Comparison of ENCODE assay signal across 8 cellular contexts in genomic region chr1:44786138-44786840, GRCh38. TPM values are rescaled to one million over a fixed set of nuclear protein-coding genes. Genes with fewer than 3 reads are reported as not detected.
A peak's percentile ranks its signal among the peaks of the same experiment; 100 is the strongest.
DNase-seq lines count a peak whose midpoint lies in the region; ATAC-seq and TF ChIP-seq lines count a peak whose summit lies in the region.

No MANE protein-coding gene starts in this region.

- peaks cover under 1 to 8% (median 4%) of the 10 kb centered on the region in 3 donors for H3K36me3 Mint-ChIP-seq in CD8-positive, alpha-beta memory T cell

- peak overlapping the region; percentile 77 to 98 (median 87) for H3K27ac Mint-ChIP-seq in CD8-positive, alpha-beta memory T cell

- peak overlapping the region; percentile 73 for H3K9ac ChIP-seq in OCI-LY3 (ENCODE audit: low read length)

- peak in 1 of 2 donors; percentile 33 for TF ChIP-seq POLR2A in uterus (IDR thresholded peaks at IDR 0.05)

- TF ChIP-seq CTCF in OCI-LY3 (IDR thresholded peaks at IDR 0.05; ENCODE audit: low read depth, low read length) (peak; percentile 78), osteoblast (IDR thresholded peaks at IDR 0.05; ENCODE audit: extremely low read depth, low read depth, low read length) (peak; percentile 91), uterus (IDR thresholded peaks at IDR 0.05) (peak; percentile 95 to 98 (median 97))

- H3K4me3 Mint-ChIP-seq in CD8-positive, alpha-beta memory T cell: peak overlapping the region; percentile 76 to 93 (median 81)

- H3K79me2 ChIP-seq in OCI-LY3 (ENCODE audit: low read length): no peaks in the 10 kb centered on the region
- no peaks in the 10 kb centered on the region for H3K79me2 ChIP-seq in osteoblast (ENCODE audit: insufficient read depth, low read length)

- peak; percentile 46 for ATAC-seq in GM21717 (IDR thresholded peaks at IDR 0.05; ENCODE audit: unreplicated experiment)
- no peak for ATAC-seq in HG02973 (IDR thresholded peaks at IDR 0.05; ENCODE audit: unreplicated experiment)

- H3K27me3 Mint-ChIP-seq in CD8-positive, alpha-beta memory T cell: no peaks in the 10 kb centered on the region

- no peak overlapping the region for H3K27ac ChIP-seq in CD8-positive, alpha-beta memory T cell (ENCODE audit: low read depth, low read length)
- H3K27ac ChIP-seq in OCI-LY3 (ENCODE audit: low read length) (0 out of 2 replicates have a peak overlapping the region, but pooled peaks have one; percentile 8), osteoblast (ENCODE audit: low read depth, low read length) (no peak overlapping the region), uterus (peak overlapping the region; percentile 68 to 77)

- H3K9me3 Mint-ChIP-seq in CD8-positive, alpha-beta memory T cell: no peaks in the 10 kb centered on the region

- POLR2A ChIA-PET in CD8-positive, alpha-beta memory T cell (lab: Charles Lee): interaction anchor here (0.6 to 5.8 kb wide), 5 partner anchors 10 to 226 kb away, joined by 3 to 49 read pairs (median 4); partner anchors contain the start of genes DYNLT4, PLK3, RPS8 and UROD

- H3K4me2 ChIP-seq in OCI-LY3 (ENCODE audit: low read length): peak overlapping the region; percentile 88
- H3K4me2 ChIP-seq in osteoblast (ENCODE audit: insufficient read depth, low read length): peak overlapping the region; percentile 87

- H3K4me3 ChIP-seq in CD8-positive, alpha-beta memory T cell (ENCODE audit: low read length): peak overlapping the region; percentile 74
- H3K4me3 ChIP-seq in OCI-LY3 (ENCODE audit: low read length): peak overlapping the region; percentile 84
- peak overlapping the region; percentile 69 for H3K4me3 ChIP-seq in osteoblast (ENCODE audit: insufficient read depth, low read length)
- peak overlapping the region; percentile 36 to 45 for H3K4me3 ChIP-seq in uterus

- intact Hi-C loops in uterus (cut with DNase I; ENCODE audit: low total_unique reads): loop anchor here (5.0 to 10.0 kb wide), 2 partner anchors 49 to 226 kb away; partner anchors contain the start of genes HECTD3 and UROD

- CTCF ChIA-PET in CD8-positive, alpha-beta memory T cell (lab: Charles Lee): interaction anchor here (0.6 to 5.9 kb wide), 22 partner anchors 8 to 726 kb away, joined by 3 to 39 read pairs (median 4); partner anchors contain the start of genes BTBD19, DYNLT4, HECTD3 and PLK3

- H2AFZ ChIP-seq in OCI-LY3 (ENCODE audit: low read depth, low read length): peak overlapping the region; percentile 72
- H2AFZ ChIP-seq in osteoblast (ENCODE audit: low read length): peak overlapping the region; percentile 80

- H3K4me1 ChIP-seq in CD8-positive, alpha-beta memory T cell (ENCODE audit: insufficient read depth, low read length): peaks cover 29% of the 10 kb centered on the region
- H3K4me1 ChIP-seq in OCI-LY3 (ENCODE audit: low read length) (peaks cover 27% of the 10 kb centered on the region), osteoblast (ENCODE audit: insufficient read depth, low read length) (peaks cover 18% of the 10 kb centered on the region), uterus (peaks cover 0 to 7% of the 10 kb centered on the region in 2 donors)

- no peaks in the 10 kb centered on the region for H3K9me3 ChIP-seq in CD8-positive, alpha-beta memory T cell (ENCODE audit: low read length)
- H3K9me3 ChIP-seq in OCI-LY3 (ENCODE audit: insufficient read depth, low read length) (no peaks in the 10 kb centered on the region), osteoblast (ENCODE audit: low read depth, low read length) (no peaks in the 10 kb centered on the region), uterus (no peaks in the 10 kb centered on the region)

- peaks cover 4% of the 10 kb centered on the region for H3K36me3 ChIP-seq in CD8-positive, alpha-beta memory T cell (ENCODE audit: insufficient read depth, low read length)
- H3K36me3 ChIP-seq in OCI-LY3 (replicated peaks; ENCODE audit: low read depth, low read length) (peaks cover 6% of the 10 kb centered on the region), osteoblast (ENCODE audit: insufficient read depth, low read length) (no peaks in the 10 kb centered on the region), uterus (no peaks in the 10 kb centered on the region)

- H3K27me3 ChIP-seq in CD8-positive, alpha-beta memory T cell (ENCODE audit: insufficient read depth, low read length, poor library complexity, severe bottlenecking): no peaks in the 10 kb centered on the region
- H3K27me3 ChIP-seq in OCI-LY3 (ENCODE audit: low read depth, low read length) (no peaks in the 10 kb centered on the region), osteoblast (ENCODE audit: insufficient read depth, low read length) (no peaks in the 10 kb centered on the region), uterus (no peaks in the 10 kb centered on the region)

- H4K20me1 ChIP-seq in OCI-LY3 (ENCODE audit: insufficient read depth, low read length): no peaks in the 10 kb centered on the region
- H4K20me1 ChIP-seq in osteoblast (ENCODE audit: insufficient read depth, low read length): no peaks in the 10 kb centered on the region

- H3K4me1 Mint-ChIP-seq in CD8-positive, alpha-beta memory T cell: peaks cover 27 to 36% (median 30%) of the 10 kb centered on the region in 3 donors

- peak; percentile 71 to 83 (median 77) for DNase-seq in CD8-positive, alpha-beta memory T cell
- peak; percentile 59 for DNase-seq in activated gamma-delta T cell (lab: John Stamatoyannopoulos, UW)
- peak; percentile 62 for DNase-seq in glomerular visceral epithelial cell (ENCODE audit: extremely low spot score)
- DNase-seq in osteoblast (ENCODE audit: insufficient read length, low spot score, missing footprints): peak; percentile 94
- peak; percentile 64 to 78 for DNase-seq in uterus

RNA-seq across cellular contexts. Expression of gene BEST4, which starts 1.7 kb away (rescaled TPM):
- total RNA-seq in CD8-positive, alpha-beta memory T cell: 1 to 10 TPM; 1.2 to 1.4 TPM
- polyA plus RNA-seq in CD8-positive, alpha-beta memory T cell: 0.54 TPM
- total RNA-seq in osteoblast: under 0.01 TPM in 1 of 2 replicates, not detected in the other
- total RNA-seq in uterus: 1 to 10 TPM in 1 of 4 donors, under 1 TPM in 1, not detected in 2; 0.21 to 1.0 TPM

RNA-seq across cellular contexts. Expression of gene RPS8, which starts 10.9 kb away (rescaled TPM):
- 1,000 to 10,000 TPM; 2,426 to 2,465 TPM for total RNA-seq in CD8-positive, alpha-beta memory T cell
- 972 TPM for polyA plus RNA-seq in CD8-positive, alpha-beta memory T cell
- total RNA-seq in osteoblast (1,174 and 1,221 TPM in 2 replicates), uterus (1,000 to 10,000 TPM; 2,651 to 7,196 (median 4,456) TPM)

RNA-seq across cellular contexts. Expression of gene PLK3, which starts 13.9 kb away (rescaled TPM):
- total RNA-seq in CD8-positive, alpha-beta memory T cell: 100 to 1,000 TPM; 104 to 114 TPM
- 22.5 TPM for polyA plus RNA-seq in CD8-positive, alpha-beta memory T cell
- total RNA-seq in osteoblast (33.7 and 35.1 TPM in 2 replicates), uterus (10 to 100 TPM in 3 of 4 donors, 1 to 10 TPM in 1; 1.8 to 36.6 (median 21.1) TPM)

RNA-seq across cellular contexts. Expression of gene DYNLT4, which starts 20.9 kb away (rescaled TPM):
- under 1 TPM; 0.28 to 0.31 TPM for total RNA-seq in CD8-positive, alpha-beta memory T cell
- polyA plus RNA-seq in CD8-positive, alpha-beta memory T cell: not detected
- total RNA-seq in osteoblast (0.29 and 0.36 TPM in 2 replicates), uterus (1 to 10 TPM in 1 of 4 donors, not detected in 3; 4.4 TPM)

RNA-seq across cellular contexts. Expression of gene BTBD19, which starts 22.0 kb away (rescaled TPM):
- 1 to 10 TPM; 7.3 to 7.8 TPM for total RNA-seq in CD8-positive, alpha-beta memory T cell
- 0.24 TPM for polyA plus RNA-seq in CD8-positive, alpha-beta memory T cell
- total RNA-seq in osteoblast (21.4 and 23.6 TPM in 2 replicates), uterus (10 to 100 TPM in 1 of 4 donors, 1 to 10 TPM in 3; 3.8 to 41.9 (median 6.6) TPM)

Comparison
In these comparisons a context has a peak if more than half of its experiments do, and no peak if none do; other contexts are left out.
1. H3K27ac ChIP-seq: peak in OCI-LY3 (single experiment) and uterus (2 of 2); none in CD8-positive, alpha-beta memory T cell (single experiment) and osteoblast (single experiment).
2. Peak in every context shown above with its lines, with median percentiles within 50 percentile points of each other: DNase-seq, H3K4me3 ChIP-seq and CTCF ChIP-seq.